Comparison of ENCODE assay signal across 8 cellular contexts in the genomic region with DNA sequence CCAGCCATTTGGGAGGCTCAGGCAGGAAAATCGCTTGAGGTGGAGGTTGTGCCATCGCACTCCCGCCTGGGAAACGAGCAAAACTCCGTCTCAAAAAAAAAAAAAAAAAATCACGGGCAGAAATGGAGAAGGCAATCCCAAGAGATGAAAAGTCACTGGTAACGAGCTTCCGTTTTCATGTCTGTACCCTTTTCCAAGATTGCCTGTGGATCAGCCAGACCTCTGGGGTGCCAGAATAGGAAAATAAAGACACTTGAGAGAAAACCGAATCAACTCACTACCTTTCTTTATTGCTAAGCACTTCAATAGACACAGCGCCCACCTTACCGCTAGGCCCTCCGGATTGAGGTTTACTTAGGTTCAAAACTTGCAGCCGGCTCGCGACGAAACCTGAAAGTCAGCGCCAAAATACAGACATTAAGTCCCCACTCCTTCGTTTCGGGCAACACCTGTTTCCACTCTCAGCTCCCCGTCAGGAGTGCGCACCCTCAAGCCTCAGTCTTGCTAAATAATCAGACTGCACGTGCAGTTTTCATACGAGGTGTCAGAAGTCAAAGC. TPM values are rescaled to one million over a fixed set of nuclear protein-coding genes. Genes with fewer than 3 reads are reported as not detected.
DNase-seq lines count a peak whose midpoint lies in the region; ATAC-seq and TF ChIP-seq lines count a peak whose summit lies in the region.

No MANE protein-coding gene starts in this region.

- POLR2A ChIA-PET in naive thymus-derived CD8-positive, alpha-beta T cell (lab: Charles Lee) = interaction anchor here (0.6 to 6.0 kb wide), 52 partner anchors 8 to 1459 kb away, joined by 3 to 48 read pairs (median 6); a partner anchor contains a TSS

- no peak overlapping the region for H2AFZ ChIP-seq in Loucy (ENCODE audit: low read length)

- peaks cover 78% of the 10 kb centered on the region for H3K79me2 ChIP-seq in Loucy (ENCODE audit: insufficient read depth, low read length)

- no peak for TF ChIP-seq CTCF in C4-2B (conservative IDR thresholded peaks at IDR 0.05)
- TF ChIP-seq CTCF in Loucy (conservative IDR thresholded peaks at IDR 0.05; ENCODE audit: low read length) = no peak

- H3K27ac Mint-ChIP-seq in naive thymus-derived CD8-positive, alpha-beta T cell = peak overlapping the region; percentile 55 to 98 (median 90)

- peaks cover 0 to 15% (median 4%) of the 10 kb centered on the region in 3 donors for H3K36me3 Mint-ChIP-seq in naive thymus-derived CD8-positive, alpha-beta T cell

- peak overlapping the region; percentile 97 for H3K9ac ChIP-seq in Loucy (ENCODE audit: low read depth, low read length, poor library complexity, severe bottlenecking)

- ATAC-seq in naive thymus-derived CD8-positive, alpha-beta T cell = no peak
- no peak for ATAC-seq in GM19328 (IDR thresholded peaks at IDR 0.05; ENCODE audit: unreplicated experiment)
- no peak for ATAC-seq in GM21381 (IDR thresholded peaks at IDR 0.05; ENCODE audit: unreplicated experiment)

- no peaks in the 10 kb centered on the region for H3K36me3 ChIP-seq in Loucy (ENCODE audit: insufficient read depth, low read length)

- peak; percentile 33 for DNase-seq in cerebellar cortex (ENCODE audit: low spot score)
- peak in 3 of 10 donors; percentile 23 to 35 (median 25) for DNase-seq in naive thymus-derived CD8-positive, alpha-beta T cell
- no peak for DNase-seq in 8988T
- no peak for DNase-seq in COR-L47 (lab: John Stamatoyannopoulos, UW)

- H3K4me3 Mint-ChIP-seq in naive thymus-derived CD8-positive, alpha-beta T cell = peak overlapping the region; percentile 84 to 95 (median 88)

- no peaks in the 10 kb centered on the region for H3K27me3 Mint-ChIP-seq in naive thymus-derived CD8-positive, alpha-beta T cell

- H3K9me3 ChIP-seq in Loucy (ENCODE audit: insufficient read depth, low read depth, low read length) = no peaks in the 10 kb centered on the region

- H3K27me3 ChIP-seq in Loucy (ENCODE audit: insufficient read depth, low read length, poor library complexity, severe bottlenecking) = peaks cover 4% of the 10 kb centered on the region

- H3F3A ChIP-seq in Loucy (ENCODE audit: low read depth) = no peaks in the 10 kb centered on the region

- peak overlapping the region; percentile 96 for H3K4me3 ChIP-seq in Loucy (ENCODE audit: low read length, poor library complexity, severe bottlenecking)

- peaks cover 5% of the 10 kb centered on the region for H3K4me1 ChIP-seq in Loucy (ENCODE audit: insufficient read depth, low read length, poor library complexity, severe bottlenecking)

- peak overlapping the region; percentile 99 for H3K27ac ChIP-seq in C4-2B

- H4K20me1 ChIP-seq in Loucy (ENCODE audit: insufficient read depth, low read length, poor library complexity, severe bottlenecking) = peaks cover 50% of the 10 kb centered on the region

- no peaks in the 10 kb centered on the region for H3K9me3 Mint-ChIP-seq in naive thymus-derived CD8-positive, alpha-beta T cell

- H3K4me1 Mint-ChIP-seq in naive thymus-derived CD8-positive, alpha-beta T cell = peaks cover 22 to 77% (median 73%) of the 10 kb centered on the region in 4 donors

- no peaks in the 10 kb centered on the region for H3K9me2 ChIP-seq in Loucy (replicated peaks; ENCODE audit: low read depth, low read length)

- peak overlapping the region; percentile 96 for H3K4me2 ChIP-seq in Loucy (ENCODE audit: low read depth, low read length, poor library complexity, severe bottlenecking)

RNA-seq across cellular contexts. Expression of a gene that starts 1.0 kb away (rescaled TPM):
- 10 to 100 TPM; 32.3 to 39.5 TPM for total RNA-seq in naive thymus-derived CD8-positive, alpha-beta T cell
- polyA plus RNA-seq in naive thymus-derived CD8-positive, alpha-beta T cell = 1 to 10 TPM; 3.5 to 8.8 (median 4.3) TPM

RNA-seq across cellular contexts. Expression of a gene that starts 6.2 kb away (rescaled TPM):
- total RNA-seq in naive thymus-derived CD8-positive, alpha-beta T cell = not detected
- 1 to 10 TPM in 1 of 3 donors, under 1 TPM in 2; 0.27 to 1.2 (median 0.94) TPM for polyA plus RNA-seq in naive thymus-derived CD8-positive, alpha-beta T cell

RNA-seq across cellular contexts. Expression of a gene that starts 18.9 kb away (rescaled TPM):
- 100 to 1,000 TPM; 131 to 134 TPM for total RNA-seq in naive thymus-derived CD8-positive, alpha-beta T cell
- polyA plus RNA-seq in naive thymus-derived CD8-positive, alpha-beta T cell = 1 to 10 TPM; 3.5 to 9.9 (median 4.8) TPM

RNA-seq across cellular contexts. Expression of a gene that starts 41.8 kb away (rescaled TPM):
- total RNA-seq in naive thymus-derived CD8-positive, alpha-beta T cell = under 1 TPM; 0.08 to 0.13 TPM
- polyA plus RNA-seq in naive thymus-derived CD8-positive, alpha-beta T cell = not detected

RNA-seq across cellular contexts. Expression of a gene that starts 50.6 kb away (rescaled TPM):
- total RNA-seq in naive thymus-derived CD8-positive, alpha-beta T cell = 10 to 100 TPM; 49.3 to 53.2 TPM
- polyA plus RNA-seq in naive thymus-derived CD8-positive, alpha-beta T cell = 10 to 100 TPM; 29.9 to 40.4 (median 30.1) TPM
